In the genomic region with DNA sequence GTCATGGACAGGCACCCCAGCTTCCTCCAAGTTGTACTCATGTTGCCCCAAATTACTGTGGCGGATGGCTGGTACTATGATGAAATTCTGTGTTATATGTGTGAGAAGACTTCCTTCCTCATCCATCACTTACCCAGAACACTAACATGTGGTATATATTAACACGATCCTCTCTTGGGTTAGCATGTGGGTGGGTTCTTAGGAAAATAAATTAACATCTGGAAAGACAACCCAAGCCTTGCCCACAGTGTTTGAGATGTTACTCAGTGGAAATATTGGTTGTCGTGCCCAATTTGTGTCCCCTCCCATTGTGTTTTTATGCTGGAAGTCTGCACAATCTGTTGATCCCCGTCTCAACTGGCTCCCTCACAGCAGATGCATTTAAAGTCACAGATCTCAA, we compare ENCODE assay signal across 24 cellular contexts.
DNase-seq lines count a peak whose midpoint lies in the region; TF ChIP-seq lines count a peak whose summit lies in the region.
"Had no signal": no experiment of that assay in that cellular context is flagged by ENCODE, and none has a peak within 500 bp of the region (broad histone marks: within the 10 kb centered on the region; RNA-seq: fewer than 3 reads in every experiment).

No MANE protein-coding gene starts in this region.

- H3K36me3 ChIP-seq in A673 (ENCODE audit: insufficient read depth, low read length, poor library complexity, severe bottlenecking) (no peaks in the 10 kb centered on the region), tibial artery (no peaks in the 10 kb centered on the region)
- H3K36me3 ChIP-seq: BE2C, Peyer's patch, SJCRH30 had no signal

- no TSS peak for BruUV-seq in A673 (replicated peaks; lab: Mats Ljungman, UMichigan)

- peak; percentile 1 for DNase-seq in A673 (ENCODE audit: low spot score)
- peak; percentile 36 for DNase-seq in GM03348 (ENCODE audit: low spot score)
- peak; percentile 35 for DNase-seq in dedifferentiated amniotic fluid mesenchymal stem cell (ENCODE audit: extremely low spot score)
- peak; percentile 82 to 89 for DNase-seq in foreskin fibroblast
- DNase-seq in NOMO-1 treated with dmso at 0.1 percent for 144 hours (lab: John Stamatoyannopoulos, UW; ENCODE audit: unreplicated experiment) = no peak
- no peak for DNase-seq in NCI-H2029 treated with DMSO at 0.1 percent for 48 hours (lab: John Stamatoyannopoulos, UW)
- DNase-seq in tibial artery = no peak
- no peak for DNase-seq in stimulated activated CD4-positive, alpha-beta T cell treated with anti-CD3 and anti-CD28 coated beads, Interleukin-2, amount 100 ng/mL, for 48 hours
- DNase-seq: BE2C; CD4-positive, alpha-beta T cell; COR-L47; DMS 273 treated with DMSO at 0.1 percent for 48 hours; DND-41; GOT3; NCI-H1105 treated with DMSO at 0.1 percent for 48 hours; NCI-H2081; NCI-H2171; NCI-H345; NCI-H524; NCI-H82; Peyer's patch; SJCRH30 had no signal

- H3K27me3 ChIP-seq in A673 (replicated peaks; ENCODE audit: insufficient read depth, low read depth, low read length, poor library complexity) (peaks cover 4% of the 10 kb centered on the region), tibial artery (peaks cover 0 to 4% of the 10 kb centered on the region in 2 donors)
- H3K27me3 ChIP-seq: BE2C, Peyer's patch, SJCRH30 had no signal

- no peak overlapping the region for H3K4me3 ChIP-seq in A673 (ENCODE audit: low read depth, low read length, poor library complexity, severe bottlenecking)
- no peak overlapping the region for H3K4me3 ChIP-seq in foreskin fibroblast (ENCODE audit: low read depth in 1 of 2, low read length in 2 of 2)
- no peak overlapping the region for H3K4me3 ChIP-seq in tibial artery
- H3K4me3 ChIP-seq: Peyer's patch, SJCRH30 had no signal

- H3K9me3 ChIP-seq in A673 (ENCODE audit: low read depth, low read length, poor library complexity, severe bottlenecking) (no peaks in the 10 kb centered on the region), tibial artery (no peaks in the 10 kb centered on the region)
- H3K9me3 ChIP-seq: BE2C, Peyer's patch, SJCRH30 had no signal

- TF ChIP-seq CTCF in A673 (conservative IDR thresholded peaks at IDR 0.05; ENCODE audit: low read depth, low read length) (no peak), foreskin fibroblast (IDR thresholded peaks at IDR 0.05; ENCODE audit: low read depth, low read length) (no peak), tibial artery (IDR thresholded peaks at IDR 0.05) (no peak)

- intact Hi-C loops in A673 (cut with micrococcal nuclease; ENCODE audit: unreplicated experiment) = no loop called here
- intact Hi-C loops in tibial artery (cut with DNase I; ENCODE audit: low total_unique reads) = no loop called here

- POLR2A ChIA-PET in A673 (lab: Charles Lee; ENCODE audit: low non-redundant PET) = interaction anchor here (0.6 kb wide), 1 partner anchor 462 kb away, joined by 3 read pairs; no protein-coding TSS in a partner anchor

- no peak overlapping the region for H3K27ac ChIP-seq in A673 (ENCODE audit: low read depth, low read length, poor library complexity, severe bottlenecking)
- no peak overlapping the region for H3K27ac ChIP-seq in tibial artery
- H3K27ac ChIP-seq: 22Rv1, KMS-11, Peyer's patch, SJCRH30 had no signal

- CTCF ChIA-PET in A673 (lab: Charles Lee) = no interaction called here

- H3K4me1 ChIP-seq in A673 (ENCODE audit: insufficient read depth, low read length, poor library complexity, severe bottlenecking) (no peaks in the 10 kb centered on the region), tibial artery (no peaks in the 10 kb centered on the region)
- H3K4me1 ChIP-seq: BE2C, Peyer's patch, SJCRH30 had no signal

Comparison
In these comparisons a context has a peak if more than half of its experiments do, and no peak if none do; other contexts are left out.
1. DNase-seq: peak in A673 (single experiment), GM03348 (single experiment), dedifferentiated amniotic fluid mesenchymal stem cell (single experiment) and foreskin fibroblast (2 of 2); none in NOMO-1 treated with dmso at 0.1 percent for 144 hours (single experiment), NCI-H2029 treated with DMSO at 0.1 percent for 48 hours (single experiment), tibial artery (0 of 2) and stimulated activated CD4-positive, alpha-beta T cell treated with anti-CD3 and anti-CD28 coated beads, Interleukin-2, amount 100 ng/mL, for 48 hours (0 of 2).